ENCODE assay signal across 8 cellular contexts in the genomic region with DNA sequence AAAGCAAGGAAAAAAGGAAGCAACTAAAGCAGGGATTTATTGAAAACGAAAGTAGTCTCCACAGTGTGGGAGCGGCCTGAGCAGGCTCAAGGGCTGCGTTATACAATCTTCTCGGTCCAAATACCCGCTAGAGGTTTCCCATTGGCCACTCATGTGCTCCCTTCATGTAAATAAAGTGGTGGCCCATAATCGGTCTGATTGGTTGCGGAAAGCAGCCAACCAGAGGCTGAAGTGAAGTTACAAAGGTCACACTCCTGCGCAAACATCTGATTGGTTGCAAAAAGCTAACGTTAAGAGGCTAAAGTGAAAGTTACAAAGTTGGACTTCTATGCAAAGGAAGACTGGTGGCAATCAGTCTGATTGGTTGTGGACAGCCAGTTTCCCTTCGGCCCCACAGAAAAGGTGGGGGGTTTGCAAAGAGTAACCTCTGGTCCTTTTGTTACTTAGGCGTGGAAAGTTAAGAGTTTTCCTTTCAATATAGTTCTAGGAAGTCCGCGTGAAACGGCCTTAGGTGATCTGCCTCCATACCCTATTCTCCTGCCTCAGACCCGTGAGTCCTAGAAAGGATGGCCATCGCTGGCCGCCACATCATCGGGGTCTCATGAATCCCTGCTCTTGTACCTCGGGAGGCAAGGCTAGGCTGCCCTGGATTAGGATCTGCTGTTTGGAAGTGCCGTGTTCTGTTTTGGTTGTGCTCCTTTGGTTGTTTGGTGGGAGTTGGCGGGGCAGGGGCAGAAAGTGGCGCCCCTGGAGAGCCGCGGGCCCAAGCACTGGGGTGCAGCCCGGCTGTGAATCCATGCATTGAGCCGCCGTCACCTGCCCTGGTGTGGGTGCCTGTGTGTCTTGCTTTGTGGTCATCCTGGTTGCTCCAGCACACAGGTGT.
DNase-seq lines count a peak whose midpoint lies in the region; ATAC-seq, FAIRE-seq and TF ChIP-seq lines count a peak whose summit lies in the region.

No MANE protein-coding gene starts in this region.

- H3K36me3 Mint-ChIP-seq in activated naive CD8-positive, alpha-beta T cell treated with anti-CD3 and anti-CD28 coated beads, Interleukin-2, amount 50 U/mL, for 24 hours (ENCODE audit: low read depth), result peaks cover 2% of the 10 kb centered on the region

- peak overlapping the region in 1 of 2 donors; percentile 68 for H3K27ac ChIP-seq in kidney (ENCODE audit: low read depth in 2 of 2, low read length in 2 of 2)

- no peaks in the 10 kb centered on the region for H3K9me3 ChIP-seq in kidney (ENCODE audit: control insufficient read depth in 1 of 2, low read length in 2 of 2)

- peak overlapping the region in 1 of 2 donors; percentile 53 for H3K9ac ChIP-seq in kidney (ENCODE audit: low read length in 2 of 2)

- no peak for TF ChIP-seq CTCF in kidney (IDR thresholded peaks at IDR 0.05; ENCODE audit: borderline replicate concordance, extremely low read depth, insufficient read depth)

- ATAC-seq in GM18517 (IDR thresholded peaks at IDR 0.05; ENCODE audit: unreplicated experiment) (peak; percentile 56), HG03097 (IDR thresholded peaks at IDR 0.05; ENCODE audit: low FRiP score, unreplicated experiment) (peak; percentile 58)
- peak; percentile 78 for ATAC-seq in activated naive CD8-positive, alpha-beta T cell treated with anti-CD3 and anti-CD28 coated beads, Interleukin-2, amount 50 U/mL, for 24 hours

- peaks cover 5% of the 10 kb centered on the region for H3K27me3 Mint-ChIP-seq in activated naive CD8-positive, alpha-beta T cell treated with anti-CD3 and anti-CD28 coated beads, Interleukin-2, amount 50 U/mL, for 24 hours

- DNase-seq in RPMI7951 (ENCODE audit: low read depth), result peak; percentile 94
- peak; percentile 60 for DNase-seq in activated naive CD8-positive, alpha-beta T cell treated with anti-CD3 and anti-CD28 coated beads, Interleukin-2, amount 50 U/mL, for 24 hours
- no peak for DNase-seq in kidney
- DNase-seq in stimulated activated CD4-positive, alpha-beta T cell treated with anti-CD3 and anti-CD28 coated beads, TNF-alpha, amount 100 ng/mL, for 24 hours (ENCODE audit: low read depth in 3 of 3), result peak; percentile 20 to 41 (median 27)
- no peak for DNase-seq in NAMALWA (ENCODE audit: low spot score)
- no peak for DNase-seq in NCI-H446 (lab: John Stamatoyannopoulos, UW)

- intact Hi-C loops in kidney (cut with DNase I), result no loop called here

- peak overlapping the region; percentile 92 for H3K4me3 Mint-ChIP-seq in activated naive CD8-positive, alpha-beta T cell treated with anti-CD3 and anti-CD28 coated beads, Interleukin-2, amount 50 U/mL, for 24 hours

- H3K4me3 ChIP-seq in kidney (ENCODE audit: low read length in 2 of 2), result peak overlapping the region; percentile 52 to 67

- FAIRE-seq in kidney (lab: Jason Lieb, UNC), result no peak

- H3K27ac Mint-ChIP-seq in activated naive CD8-positive, alpha-beta T cell treated with anti-CD3 and anti-CD28 coated beads, Interleukin-2, amount 50 U/mL, for 24 hours, result peak overlapping the region; percentile 95

- no peaks in the 10 kb centered on the region for H3K4me1 ChIP-seq in kidney (ENCODE audit: control insufficient read depth in 1 of 2, insufficient read depth in 1 of 2, low read depth in 1 of 2, low read length in 2 of 2)

- peaks cover 28% of the 10 kb centered on the region for H3K4me1 Mint-ChIP-seq in activated naive CD8-positive, alpha-beta T cell treated with anti-CD3 and anti-CD28 coated beads, Interleukin-2, amount 50 U/mL, for 24 hours

- H3K9me3 Mint-ChIP-seq in activated naive CD8-positive, alpha-beta T cell treated with anti-CD3 and anti-CD28 coated beads, Interleukin-2, amount 50 U/mL, for 24 hours, result no peaks in the 10 kb centered on the region

- H3K36me3 ChIP-seq in kidney (ENCODE audit: control insufficient read depth in 1 of 2, insufficient read depth in 2 of 2, low read length in 2 of 2), result no peaks in the 10 kb centered on the region

Comparison
In these comparisons a context has a peak if more than half of its experiments do, and no peak if none do; other contexts are left out.
1. DNase-seq: peak in RPMI7951 (single experiment), activated naive CD8-positive, alpha-beta T cell treated with anti-CD3 and anti-CD28 coated beads, Interleukin-2, amount 50 U/mL, for 24 hours (single experiment) and stimulated activated CD4-positive, alpha-beta T cell treated with anti-CD3 and anti-CD28 coated beads, TNF-alpha, amount 100 ng/mL, for 24 hours (3 of 3); none in kidney (single experiment), NAMALWA (single experiment) and NCI-H446 (0 of 2).
2. Peak in every context shown above with its lines, with median percentiles within 50 percentile points of each other: ATAC-seq.